Comparison of ENCODE assay signal across 8 cellular contexts in the genomic region with DNA sequence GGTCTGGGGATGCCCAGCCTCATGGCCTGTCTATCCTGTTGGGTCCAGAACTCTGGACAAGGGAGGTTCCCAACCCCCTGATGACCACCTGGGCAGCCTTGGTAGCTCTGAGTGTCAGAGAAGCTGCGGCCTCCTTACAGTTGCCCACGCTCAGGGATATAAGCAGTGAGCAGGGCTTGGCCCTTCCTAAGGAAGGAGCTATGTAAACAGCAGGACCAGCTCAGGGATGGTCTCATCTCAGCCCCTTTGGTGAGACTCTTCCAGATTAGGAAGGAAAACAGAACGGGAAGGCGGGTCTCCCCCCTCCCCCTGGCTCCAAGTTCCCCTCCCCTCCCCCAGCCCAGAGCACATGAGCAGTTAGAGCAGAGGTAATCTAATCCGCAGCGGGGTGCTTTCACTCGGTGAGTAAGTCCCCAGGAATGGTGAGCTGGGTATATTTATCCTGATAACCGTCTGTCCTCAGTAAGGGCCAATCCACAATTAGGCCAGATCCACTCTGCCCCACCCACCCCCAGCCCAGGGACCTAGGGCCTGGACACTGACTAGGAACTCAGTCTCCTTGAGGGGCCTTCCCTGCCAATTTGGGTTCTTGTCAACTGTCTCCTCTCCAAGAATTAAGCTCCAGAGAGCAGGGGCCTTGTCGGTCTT. TPM values are rescaled to one million over a fixed set of nuclear protein-coding genes. Genes with fewer than 3 reads are reported as not detected.
A peak's percentile ranks its signal among the peaks of the same experiment; 100 is the strongest.
DNase-seq lines count a peak whose midpoint lies in the region; ATAC-seq, FAIRE-seq and TF ChIP-seq lines count a peak whose summit lies in the region.

No MANE protein-coding gene starts in this region.

- H3K27ac Mint-ChIP-seq in WTC11: peak overlapping the region; percentile 98
- H3K27ac Mint-ChIP-seq in stimulated activated naive B cell treated with anti-CD40 and anti-IgM and Interleukin-4, amounts not matched to agents 10 μg/mL and 1 μg/mL and 100 μg/mL, for 72 hours: no peak overlapping the region

- CTCF ChIA-PET in WTC11 (lab: Charles Lee): interaction anchor here (0.8 to 10.5 kb wide), 14 partner anchors 8 to 200 kb away, joined by 3 to 717 read pairs (median 9); a partner anchor contains a TSS

- intact Hi-C loops in pancreas (cut with DNase I): no loop called here

- H3K9me3 ChIP-seq in pancreas: no peaks in the 10 kb centered on the region

- TF ChIP-seq CTCF in HFF-Myc (IDR thresholded peaks at IDR 0.05; ENCODE audit: low read depth, low read length, missing control alignments) (no peak), WTC11 (IDR thresholded peaks at IDR 0.05) (no peak), foreskin keratinocyte (conservative IDR thresholded peaks at IDR 0.05) (no peak), pancreas (IDR thresholded peaks at IDR 0.05) (no peak)

- peak overlapping the region; percentile 35 for H3K4me3 ChIP-seq in HFF-Myc (replicated peaks; ENCODE audit: low read depth, low read length)
- H3K4me3 ChIP-seq in pancreas: no peak overlapping the region

- H3K27ac ChIP-seq in foreskin keratinocyte: peak overlapping the region; percentile 60
- H3K27ac ChIP-seq in pancreas: peak overlapping the region; percentile 31 to 90 (median 74)

- H3K4me1 ChIP-seq in foreskin keratinocyte (peaks cover 79% of the 10 kb centered on the region), pancreas (peaks cover 48 to 78% (median 53%) of the 10 kb centered on the region in 3 donors)

- no peaks in the 10 kb centered on the region for H3K36me3 ChIP-seq in pancreas

- 35 to 36% methylated on average over 9 of the region's 9 CpGs for WGBS in pancreas, 2 donors

- H3K4me1 Mint-ChIP-seq in WTC11: peaks cover 93% of the 10 kb centered on the region
- peaks cover 47 to 63% of the 10 kb centered on the region in 2 donors for H3K4me1 Mint-ChIP-seq in stimulated activated naive B cell treated with anti-CD40 and anti-IgM and Interleukin-4, amounts not matched to agents 10 μg/mL and 1 μg/mL and 100 μg/mL, for 72 hours

- H3K4me3 Mint-ChIP-seq in WTC11: peak overlapping the region; percentile 55
- no peak overlapping the region for H3K4me3 Mint-ChIP-seq in stimulated activated naive B cell treated with anti-CD40 and anti-IgM and Interleukin-4, amounts not matched to agents 10 μg/mL and 1 μg/mL and 100 μg/mL, for 72 hours

- POLR2A ChIA-PET in WTC11 (lab: Charles Lee): interaction anchor here (0.6 to 7.7 kb wide), 9 partner anchors 12 to 114 kb away, joined by 3 to 198 read pairs (median 6); a partner anchor contains a TSS

- ATAC-seq in WTC11 (peak; percentile 46), foreskin keratinocyte (peak; percentile 45), pancreas (peak in 2 of 4 donors; percentile 20 to 27), GM21447 (IDR thresholded peaks at IDR 0.05; ENCODE audit: unreplicated experiment) (no peak)
- ATAC-seq in stimulated activated naive B cell treated with anti-CD40 and anti-IgM and Interleukin-4, amounts not matched to agents 10 μg/mL and 1 μg/mL and 100 μg/mL, for 72 hours (replicated peaks): no peak

- in situ Hi-C loops in ACHN (cut with HindIII; ENCODE audit: low pct_ligation_motif_present, low pct_unique_long_range_greater_than_20kb, low sequenced_read_pairs): no loop called here

- no peaks in the 10 kb centered on the region for H3K9me3 Mint-ChIP-seq in WTC11
- no peaks in the 10 kb centered on the region for H3K9me3 Mint-ChIP-seq in stimulated activated naive B cell treated with anti-CD40 and anti-IgM and Interleukin-4, amounts not matched to agents 10 μg/mL and 1 μg/mL and 100 μg/mL, for 72 hours

- FAIRE-seq in pancreas (lab: Jason Lieb, UNC): no peak

- H3K27me3 Mint-ChIP-seq in WTC11 (ENCODE audit: low read depth): no peaks in the 10 kb centered on the region; the same call in 1 of the 2 replicates
- H3K27me3 Mint-ChIP-seq in stimulated activated naive B cell treated with anti-CD40 and anti-IgM and Interleukin-4, amounts not matched to agents 10 μg/mL and 1 μg/mL and 100 μg/mL, for 72 hours: peaks cover 51 to 66% of the 10 kb centered on the region in 2 donors

- H3K27me3 ChIP-seq in foreskin keratinocyte (no peaks in the 10 kb centered on the region), pancreas (no peaks in the 10 kb centered on the region)

- DNase-seq in ACHN (peak; percentile 100), HFF-Myc (ENCODE audit: extremely low read depth, low read depth) (peak; percentile 95), WTC11 (ENCODE audit: low spot score) (peak; percentile 88), foreskin keratinocyte (peak; percentile 81 to 84), pancreas (peak in 2 of 6 donors; percentile 48 to 59), AML-193 (lab: John Stamatoyannopoulos, UW) (no peak)
- DNase-seq in stimulated activated naive B cell treated with anti-CD40 and anti-IgM and Interleukin-4, amounts not matched to agents 10 μg/mL and 1 μg/mL and 100 μg/mL, for 72 hours: no peak

- no peaks in the 10 kb centered on the region for H3K36me3 Mint-ChIP-seq in WTC11
- no peaks in the 10 kb centered on the region for H3K36me3 Mint-ChIP-seq in stimulated activated naive B cell treated with anti-CD40 and anti-IgM and Interleukin-4, amounts not matched to agents 10 μg/mL and 1 μg/mL and 100 μg/mL, for 72 hours

TF ChIP-seq in WTC11, 78 proteins besides CTCF, POLR2A, EP300 and RAD21 (continues in another document):
- TF ChIP-seq SMAD4 (CRISPR knock-in tag; IDR thresholded peaks at IDR 0.05) (peak; percentile 51; the same call in 1 of the 2 replicates), TEAD1 (CRISPR knock-in tag; IDR thresholded peaks at IDR 0.05) (peak; percentile 64; the same call in 1 of the 2 replicates)
- TF ChIP-seq, protein P1, sequence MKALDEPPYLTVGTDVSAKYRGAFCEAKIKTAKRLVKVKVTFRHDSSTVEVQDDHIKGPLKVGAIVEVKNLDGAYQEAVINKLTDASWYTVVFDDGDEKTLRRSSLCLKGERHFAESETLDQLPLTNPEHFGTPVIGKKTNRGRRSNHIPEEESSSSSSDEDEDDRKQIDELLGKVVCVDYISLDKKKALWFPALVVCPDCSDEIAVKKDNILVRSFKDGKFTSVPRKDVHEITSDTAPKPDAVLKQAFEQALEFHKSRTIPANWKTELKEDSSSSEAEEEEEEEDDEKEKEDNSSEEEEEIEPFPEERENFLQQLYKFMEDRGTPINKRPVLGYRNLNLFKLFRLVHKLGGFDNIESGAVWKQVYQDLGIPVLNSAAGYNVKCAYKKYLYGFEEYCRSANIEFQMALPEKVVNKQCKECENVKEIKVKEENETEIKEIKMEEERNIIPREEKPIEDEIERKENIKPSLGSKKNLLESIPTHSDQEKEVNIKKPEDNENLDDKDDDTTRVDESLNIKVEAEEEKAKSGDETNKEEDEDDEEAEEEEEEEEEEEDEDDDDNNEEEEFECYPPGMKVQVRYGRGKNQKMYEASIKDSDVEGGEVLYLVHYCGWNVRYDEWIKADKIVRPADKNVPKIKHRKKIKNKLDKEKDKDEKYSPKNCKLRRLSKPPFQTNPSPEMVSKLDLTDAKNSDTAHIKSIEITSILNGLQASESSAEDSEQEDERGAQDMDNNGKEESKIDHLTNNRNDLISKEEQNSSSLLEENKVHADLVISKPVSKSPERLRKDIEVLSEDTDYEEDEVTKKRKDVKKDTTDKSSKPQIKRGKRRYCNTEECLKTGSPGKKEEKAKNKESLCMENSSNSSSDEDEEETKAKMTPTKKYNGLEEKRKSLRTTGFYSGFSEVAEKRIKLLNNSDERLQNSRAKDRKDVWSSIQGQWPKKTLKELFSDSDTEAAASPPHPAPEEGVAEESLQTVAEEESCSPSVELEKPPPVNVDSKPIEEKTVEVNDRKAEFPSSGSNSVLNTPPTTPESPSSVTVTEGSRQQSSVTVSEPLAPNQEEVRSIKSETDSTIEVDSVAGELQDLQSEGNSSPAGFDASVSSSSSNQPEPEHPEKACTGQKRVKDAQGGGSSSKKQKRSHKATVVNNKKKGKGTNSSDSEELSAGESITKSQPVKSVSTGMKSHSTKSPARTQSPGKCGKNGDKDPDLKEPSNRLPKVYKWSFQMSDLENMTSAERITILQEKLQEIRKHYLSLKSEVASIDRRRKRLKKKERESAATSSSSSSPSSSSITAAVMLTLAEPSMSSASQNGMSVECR (CRISPR knock-in tag; IDR thresholded peaks at IDR 0.05; ENCODE audit: borderline replicate concordance): 0 out of 2 replicates have a peak, but pooled peaks have one; percentile 19
- TF ChIP-seq, protein P2, sequence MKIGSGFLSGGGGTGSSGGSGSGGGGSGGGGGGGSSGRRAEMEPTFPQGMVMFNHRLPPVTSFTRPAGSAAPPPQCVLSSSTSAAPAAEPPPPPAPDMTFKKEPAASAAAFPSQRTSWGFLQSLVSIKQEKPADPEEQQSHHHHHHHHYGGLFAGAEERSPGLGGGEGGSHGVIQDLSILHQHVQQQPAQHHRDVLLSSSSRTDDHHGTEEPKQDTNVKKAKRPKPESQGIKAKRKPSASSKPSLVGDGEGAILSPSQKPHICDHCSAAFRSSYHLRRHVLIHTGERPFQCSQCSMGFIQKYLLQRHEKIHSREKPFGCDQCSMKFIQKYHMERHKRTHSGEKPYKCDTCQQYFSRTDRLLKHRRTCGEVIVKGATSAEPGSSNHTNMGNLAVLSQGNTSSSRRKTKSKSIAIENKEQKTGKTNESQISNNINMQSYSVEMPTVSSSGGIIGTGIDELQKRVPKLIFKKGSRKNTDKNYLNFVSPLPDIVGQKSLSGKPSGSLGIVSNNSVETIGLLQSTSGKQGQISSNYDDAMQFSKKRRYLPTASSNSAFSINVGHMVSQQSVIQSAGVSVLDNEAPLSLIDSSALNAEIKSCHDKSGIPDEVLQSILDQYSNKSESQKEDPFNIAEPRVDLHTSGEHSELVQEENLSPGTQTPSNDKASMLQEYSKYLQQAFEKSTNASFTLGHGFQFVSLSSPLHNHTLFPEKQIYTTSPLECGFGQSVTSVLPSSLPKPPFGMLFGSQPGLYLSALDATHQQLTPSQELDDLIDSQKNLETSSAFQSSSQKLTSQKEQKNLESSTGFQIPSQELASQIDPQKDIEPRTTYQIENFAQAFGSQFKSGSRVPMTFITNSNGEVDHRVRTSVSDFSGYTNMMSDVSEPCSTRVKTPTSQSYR (CRISPR knock-in tag; IDR thresholded peaks at IDR 0.05): 0 out of 2 replicates have a peak, but pooled peaks have one; percentile 54

RNA-seq across cellular contexts. Expression of a gene that starts 29.5 kb away (rescaled TPM):
- total RNA-seq in WTC11 (2021): 3,149 to 3,505 TPM (median 3,452 TPM) in 3 replicates
- 2,803 and 2,913 TPM in 2 replicates for total RNA-seq in foreskin keratinocyte
- 3,568 and 3,655 TPM in 2 replicates for polyA plus RNA-seq in foreskin keratinocyte
- 1,000 to 10,000 TPM; 1,016 to 2,628 (median 1,602) TPM for total RNA-seq in pancreas
- polyA plus RNA-seq in pancreas: 1,000 to 10,000 TPM; 1,778 to 1,915 TPM

RNA-seq across cellular contexts. Expression of a gene that starts 35.1 kb away (rescaled TPM):
- 96.6 to 132 TPM (median 99.2 TPM) in 3 replicates for total RNA-seq in WTC11 (2021)
- total RNA-seq in foreskin keratinocyte: 265 and 321 TPM in 2 replicates
- polyA plus RNA-seq in foreskin keratinocyte: 219 and 239 TPM in 2 replicates
- 10 to 100 TPM; 20.9 to 37.5 (median 26.2) TPM for total RNA-seq in pancreas
- 10 to 100 TPM; 45.4 to 59.0 TPM for polyA plus RNA-seq in pancreas

RNA-seq across cellular contexts. Expression of a gene that starts 35.9 kb away (rescaled TPM):
- total RNA-seq in WTC11 (2021): 147 to 181 TPM (median 162 TPM) in 3 replicates
- 80.8 and 84.6 TPM in 2 replicates for total RNA-seq in foreskin keratinocyte
- polyA plus RNA-seq in foreskin keratinocyte: 24.7 and 28.1 TPM in 2 replicates
- 10 to 100 TPM; 35.3 to 54.1 (median 40.4) TPM for total RNA-seq in pancreas
- polyA plus RNA-seq in pancreas: 10 to 100 TPM; 18.9 to 32.4 TPM

Comparison
In these comparisons a context has a peak if more than half of its experiments do, and no peak if none do; other contexts are left out.
1. DNase-seq: peak in ACHN (single experiment), HFF-Myc (single experiment), WTC11 (single experiment) and foreskin keratinocyte (2 of 2); none in AML-193 (0 of 2) and stimulated activated naive B cell treated with anti-CD40 and anti-IgM and Interleukin-4, amounts not matched to agents 10 μg/mL and 1 μg/mL and 100 μg/mL, for 72 hours (single experiment).
2. ATAC-seq: peak in WTC11 (single experiment) and foreskin keratinocyte (single experiment); none in stimulated activated naive B cell treated with anti-CD40 and anti-IgM and Interleukin-4, amounts not matched to agents 10 μg/mL and 1 μg/mL and 100 μg/mL, for 72 hours (0 of 2) and GM21447 (single experiment).